In the genomic region with DNA sequence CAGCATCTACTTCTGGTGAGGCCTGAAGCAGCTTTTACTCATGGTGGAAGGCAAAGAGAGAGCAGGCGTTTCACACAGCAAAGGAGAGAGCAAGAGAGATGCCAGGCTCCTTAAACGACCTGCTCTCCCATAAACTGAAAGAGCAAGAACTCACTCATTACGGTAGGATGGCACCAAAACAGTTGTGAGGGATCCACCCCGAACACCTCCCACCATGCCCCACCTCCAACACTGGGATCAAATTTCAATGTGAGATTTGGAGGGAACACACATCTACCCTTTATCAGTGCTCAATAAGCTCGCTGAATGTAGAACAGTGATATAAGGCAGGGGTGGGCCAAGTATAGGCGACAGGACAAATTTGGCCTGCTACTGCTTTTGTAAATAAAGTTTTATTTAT, we compare ENCODE assay signal across 27 cellular contexts.
"Had no signal": no experiment of that assay in that cellular context is flagged by ENCODE, and none has a peak within 500 bp of the region (broad histone marks: within the 10 kb centered on the region; RNA-seq: fewer than 3 reads in every experiment).

No MANE protein-coding gene starts in this region.

- H3K4me3 Mint-ChIP-seq: natural killer cell; nephron; neural progenitor cell; stimulated activated effector memory CD8-positive, alpha-beta T cell treated with anti-CD3 and anti-CD28 coated beads, Interleukin-12 subunit alpha, Interleukin-12 subunit beta, amount 100 ng/mL, for 72 hours; stimulated activated naive B cell treated with anti-CD40 and anti-IgM and Interleukin-4, amounts not matched to agents 10 μg/mL and 1 μg/mL and 100 μg/mL, for 72 hours; stimulated activated naive CD8-positive, alpha-beta T cell treated with anti-CD3 and anti-CD28 coated beads, Interleukin-15, Interleukin-2, amounts not matched to agents 100 ng/mL and 50 ng/mL, for 24 hours; type B pancreatic cell had no signal

- H3K79me2 ChIP-seq: parathyroid adenoma had no signal

- H3K36me3 ChIP-seq: neural progenitor cell, ovary, right lobe of liver, sigmoid colon, stomach, tibial artery, transverse colon, upper lobe of right lung, uterus had no signal

- DNase-seq: natural killer cell; occipital lobe; ovary; posterior cingulate gyrus; psoas muscle; right cardiac atrium; right lobe of liver; sigmoid colon; small intestine; stimulated activated CD4-positive, alpha-beta T cell treated with anti-CD3 and anti-CD28 coated beads, Interleukin-15, amount 100 ng/mL, for 24 hours; stimulated activated CD4-positive, alpha-beta T cell treated with anti-CD3 and anti-CD28 coated beads, Interleukin-2, amount 100 ng/mL, for 24 hours; stimulated activated CD4-positive, alpha-beta T cell treated with anti-CD3 and anti-CD28 coated beads, Interleukin-2, amount 100 ng/mL, for 48 hours; stimulated activated CD4-positive, alpha-beta T cell treated with anti-CD3 and anti-CD28 coated beads, Interleukin-4, amount 100 ng/mL, for 24 hours; stimulated activated naive B cell treated with anti-CD40 and anti-IgM and Interleukin-4, amounts not matched to agents 10 μg/mL and 1 μg/mL and 100 μg/mL, for 72 hours; stimulated activated naive CD4-positive, alpha-beta T cell treated with Interleukin-2 at 50 U/mL for 16 hours; stomach; tibial artery; transverse colon; upper lobe of right lung; uterus had no signal

- H3K4me1 ChIP-seq: neural progenitor cell, parathyroid adenoma, sigmoid colon, stomach, tibial artery, transverse colon, upper lobe of right lung had no signal

- H3K9me3 Mint-ChIP-seq: natural killer cell; nephron; neural progenitor cell; stimulated activated effector memory CD8-positive, alpha-beta T cell treated with anti-CD3 and anti-CD28 coated beads, Interleukin-12 subunit alpha, Interleukin-12 subunit beta, amount 100 ng/mL, for 72 hours; stimulated activated naive B cell treated with anti-CD40 and anti-IgM and Interleukin-4, amounts not matched to agents 10 μg/mL and 1 μg/mL and 100 μg/mL, for 72 hours; stimulated activated naive CD8-positive, alpha-beta T cell treated with anti-CD3 and anti-CD28 coated beads, Interleukin-15, Interleukin-2, amounts not matched to agents 100 ng/mL and 50 ng/mL, for 24 hours; type B pancreatic cell had no signal

- H3K4me1 Mint-ChIP-seq: natural killer cell; nephron; neural progenitor cell; stimulated activated effector memory CD8-positive, alpha-beta T cell treated with anti-CD3 and anti-CD28 coated beads, Interleukin-12 subunit alpha, Interleukin-12 subunit beta, amount 100 ng/mL, for 72 hours; stimulated activated naive B cell treated with anti-CD40 and anti-IgM and Interleukin-4, amounts not matched to agents 10 μg/mL and 1 μg/mL and 100 μg/mL, for 72 hours had no signal

- H3K27ac ChIP-seq: neural progenitor cell, ovary, parathyroid adenoma, psoas muscle, right lobe of liver, sigmoid colon, stomach, tibial artery, transverse colon, upper lobe of right lung had no signal

- H2AFZ ChIP-seq: neural progenitor cell, parathyroid adenoma had no signal

- H3K27ac Mint-ChIP-seq: natural killer cell; nephron; neural progenitor cell; progenitor cell of endocrine pancreas; stimulated activated effector memory CD8-positive, alpha-beta T cell treated with anti-CD3 and anti-CD28 coated beads, Interleukin-12 subunit alpha, Interleukin-12 subunit beta, amount 100 ng/mL, for 72 hours; stimulated activated naive B cell treated with anti-CD40 and anti-IgM and Interleukin-4, amounts not matched to agents 10 μg/mL and 1 μg/mL and 100 μg/mL, for 72 hours; stimulated activated naive CD8-positive, alpha-beta T cell treated with anti-CD3 and anti-CD28 coated beads, Interleukin-15, Interleukin-2, amounts not matched to agents 100 ng/mL and 50 ng/mL, for 24 hours; type B pancreatic cell had no signal

- H3K36me3 Mint-ChIP-seq: natural killer cell; neural progenitor cell; stimulated activated effector memory CD8-positive, alpha-beta T cell treated with anti-CD3 and anti-CD28 coated beads, Interleukin-12 subunit alpha, Interleukin-12 subunit beta, amount 100 ng/mL, for 72 hours; stimulated activated naive B cell treated with anti-CD40 and anti-IgM and Interleukin-4, amounts not matched to agents 10 μg/mL and 1 μg/mL and 100 μg/mL, for 72 hours; type B pancreatic cell had no signal

- H3K9me3 ChIP-seq: ovary, psoas muscle, right lobe of liver, sigmoid colon, stomach, tibial artery, transverse colon, upper lobe of right lung, uterus had no signal

- H3K4me2 ChIP-seq: neural progenitor cell had no signal

- ATAC-seq: natural killer cell; psoas muscle; right cardiac atrium; right lobe of liver; stimulated activated effector memory CD8-positive, alpha-beta T cell treated with anti-CD3 and anti-CD28 coated beads, Interleukin-12 subunit alpha, Interleukin-12 subunit beta, amount 100 ng/mL, for 72 hours; stimulated activated naive B cell treated with anti-CD40 and anti-IgM and Interleukin-4, amounts not matched to agents 10 μg/mL and 1 μg/mL and 100 μg/mL, for 72 hours; upper lobe of right lung had no signal

- H3K27me3 ChIP-seq: neural progenitor cell, ovary, right lobe of liver, sigmoid colon, stomach, tibial artery, transverse colon, upper lobe of right lung, uterus had no signal

- H3K4me3 ChIP-seq: neural progenitor cell, ovary, psoas muscle, right lobe of liver, sigmoid colon, stomach, tibial artery, transverse colon, upper lobe of right lung, uterus had no signal

- H3K27me3 Mint-ChIP-seq: progenitor cell of endocrine pancreas; stimulated activated naive B cell treated with anti-CD40 and anti-IgM and Interleukin-4, amounts not matched to agents 10 μg/mL and 1 μg/mL and 100 μg/mL, for 72 hours; stimulated activated naive CD8-positive, alpha-beta T cell treated with anti-CD3 and anti-CD28 coated beads, Interleukin-15, Interleukin-2, amounts not matched to agents 100 ng/mL and 50 ng/mL, for 24 hours had no signal
